ENCODE assay signal across 15 cellular contexts in the genomic region with DNA sequence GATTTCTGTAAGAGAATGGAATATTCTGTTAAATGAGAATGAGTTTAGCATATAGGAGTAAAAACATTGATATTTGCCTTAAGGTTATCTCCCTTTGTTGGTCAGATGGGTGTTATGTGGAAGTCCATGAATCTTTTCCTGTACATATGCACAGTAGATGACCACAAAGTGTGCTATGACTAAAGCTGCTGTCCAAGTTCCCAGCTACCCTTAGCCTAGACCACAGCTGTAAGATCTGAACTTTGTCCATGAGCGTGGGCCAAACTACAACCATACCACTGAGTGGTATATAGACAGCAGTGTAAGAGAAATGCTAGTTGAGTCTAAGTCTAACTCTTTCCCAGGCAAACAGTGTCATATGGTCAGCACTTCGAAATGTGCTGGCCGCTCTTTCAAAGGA.
"Had no signal": no experiment of that assay in that cellular context is flagged by ENCODE, and none has a peak within 500 bp of the region (broad histone marks: within the 10 kb centered on the region; RNA-seq: fewer than 3 reads in every experiment).

No MANE protein-coding gene starts in this region.

- H3K4me3 ChIP-seq: colonic mucosa, lung, right atrium auricular region, suprapubic skin, upper lobe of left lung had no signal

- H3K4me3 Mint-ChIP-seq: activated naive CD4-positive, alpha-beta T cell treated with anti-CD3 and anti-CD28 coated beads, Interleukin-2, amount 50 U/mL, for 24 hours; naive thymus-derived CD4-positive, alpha-beta T cell had no signal

- H3K27me3 ChIP-seq: colonic mucosa, neutrophil, right atrium auricular region, suprapubic skin, upper lobe of left lung had no signal

- ATAC-seq: left colon; naive thymus-derived CD4-positive, alpha-beta T cell; SK-N-SH treated with all-trans-retinoic acid at 6 μM for 48 hours had no signal

- DNase-seq: amniotic stem cell; colonic mucosa; hypothalamus; left colon; naive thymus-derived CD4-positive, alpha-beta T cell; posterior cingulate gyrus; stimulated activated CD4-positive, alpha-beta T cell treated with anti-CD3 and anti-CD28 coated beads, Interleukin-1b, Interleukin-23, amount 100 ng/mL, for 48 hours; stimulated activated naive CD4-positive, alpha-beta T cell; upper lobe of left lung had no signal

- H3K9me3 ChIP-seq: colonic mucosa, neutrophil, right atrium auricular region, suprapubic skin, upper lobe of left lung had no signal

- H3K27me3 Mint-ChIP-seq: activated naive CD4-positive, alpha-beta T cell treated with anti-CD3 and anti-CD28 coated beads, Interleukin-2, amount 50 U/mL, for 24 hours; naive thymus-derived CD4-positive, alpha-beta T cell had no signal

- H3K36me3 ChIP-seq: colonic mucosa, neutrophil had no signal

- H3K27ac ChIP-seq: colonic mucosa, neutrophil, right atrium auricular region, suprapubic skin had no signal

- H3K9me3 Mint-ChIP-seq: activated naive CD4-positive, alpha-beta T cell treated with anti-CD3 and anti-CD28 coated beads, Interleukin-2, amount 50 U/mL, for 24 hours had no signal

- H3K27ac Mint-ChIP-seq: activated naive CD4-positive, alpha-beta T cell treated with anti-CD3 and anti-CD28 coated beads, Interleukin-2, amount 50 U/mL, for 24 hours had no signal

- H3K4me1 ChIP-seq: colonic mucosa, suprapubic skin had no signal

- H3K4me1 Mint-ChIP-seq: activated naive CD4-positive, alpha-beta T cell treated with anti-CD3 and anti-CD28 coated beads, Interleukin-2, amount 50 U/mL, for 24 hours had no signal
